1 cellular context compared by ENCODE assay signal in genomic region chr6:108847738-108848115, GRCh38.
TF ChIP-seq lines count a peak whose summit lies in the region.

No MANE protein-coding gene starts in this region.

TF ChIP-seq in A549, 52 proteins besides CTCF, POLR2A, EP300 and RAD21 (continued from another document):
- TF ChIP-seq ZSCAN20 (CRISPR knock-in tag; IDR thresholded peaks at IDR 0.05) = no peak
- TF ChIP-seq, protein P1, sequence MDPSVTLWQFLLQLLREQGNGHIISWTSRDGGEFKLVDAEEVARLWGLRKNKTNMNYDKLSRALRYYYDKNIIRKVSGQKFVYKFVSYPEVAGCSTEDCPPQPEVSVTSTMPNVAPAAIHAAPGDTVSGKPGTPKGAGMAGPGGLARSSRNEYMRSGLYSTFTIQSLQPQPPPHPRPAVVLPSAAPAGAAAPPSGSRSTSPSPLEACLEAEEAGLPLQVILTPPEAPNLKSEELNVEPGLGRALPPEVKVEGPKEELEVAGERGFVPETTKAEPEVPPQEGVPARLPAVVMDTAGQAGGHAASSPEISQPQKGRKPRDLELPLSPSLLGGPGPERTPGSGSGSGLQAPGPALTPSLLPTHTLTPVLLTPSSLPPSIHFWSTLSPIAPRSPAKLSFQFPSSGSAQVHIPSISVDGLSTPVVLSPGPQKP (IDR thresholded peaks at IDR 0.05; ENCODE audit: low read depth, low read length) = no peak
